ENCODE assay signal across 28 cellular contexts in genomic region chr6:102300350-102300749, GRCh38.
"Had no signal": no experiment of that assay in that cellular context is flagged by ENCODE, and none has a peak within 500 bp of the region (broad histone marks: within the 10 kb centered on the region; RNA-seq: fewer than 3 reads in every experiment).

No MANE protein-coding gene starts in this region.

- H3K27me3 Mint-ChIP-seq: activated CD8-positive, alpha-beta T cell treated with anti-CD3 and anti-CD28 coated beads for 36 hours; activated naive CD8-positive, alpha-beta T cell; activated T-cell treated with anti-CD3 and anti-CD28 coated beads, Interleukin-2, amount 50 U/mL, for 24 hours had no signal

- H3K9me3 ChIP-seq: colonic mucosa had no signal

- H3K4me3 Mint-ChIP-seq: activated CD8-positive, alpha-beta T cell treated with anti-CD3 and anti-CD28 coated beads for 36 hours; activated naive CD4-positive, alpha-beta T cell treated with anti-CD3 and anti-CD28 coated beads for 36 hours; activated naive CD8-positive, alpha-beta T cell; activated T-cell treated with anti-CD3 and anti-CD28 coated beads, Interleukin-2, amount 50 U/mL, for 24 hours; activated T-helper 1 cell treated with anti-CD3 and anti-CD28 coated beads, Interleukin-12 subunit alpha, Interleukin-12 subunit beta, Interleukin-2, Interleukin-4 antibody, amounts not matched to agents 30 ng/mL and 10 ng/mL and 1 ng/mL, durations not matched to agents 14 hours and 24 hours and 36 hours; T-helper 1 cell treated with Interleukin-12 subunit alpha and Interleukin-12 subunit beta and Interleukin-4 antibody, amounts not matched to agents 30 μg/mL and 1 μg/mL, for 36 hours had no signal

- H3K36me3 Mint-ChIP-seq: activated naive CD8-positive, alpha-beta T cell had no signal

- H3K27ac ChIP-seq: brain microvascular endothelial cell, colonic mucosa had no signal

- DNase-seq: activated CD4-positive, alpha-beta T cell treated with anti-CD3 and anti-CD28 coated beads for 4 hours; activated CD8-positive, alpha-beta memory T cell treated with anti-CD3 and anti-CD28 coated beads, Interleukin-2, amount 50 U/mL, for 4 hours; activated CD8-positive, alpha-beta T cell treated with anti-CD3 and anti-CD28 coated beads for 36 hours; activated gamma-delta T cell; activated naive CD4-positive, alpha-beta T cell treated with anti-CD3 and anti-CD28 coated beads for 36 hours; activated T-cell treated with anti-CD3 and anti-CD28 coated beads, Interleukin-2, amount 50 U/mL, for 24 hours; amygdala; brain microvascular endothelial cell; caudate nucleus; colonic mucosa; Karpas-422; NCI-H1105 treated with DMSO at 0.1 percent for 48 hours; NCI-H1436 treated with DMSO at 0.1 percent for 48 hours; NCI-H187; NCI-H2081; NCI-H2171; NCI-H2227 treated with DMSO at 0.1 percent for 48 hours; NCI-H446 treated with DMSO at 0.1 percent for 48 hours; NCI-H524 treated with DMSO at 0.1 percent for 48 hours; NCI-H748 treated with DMSO at 0.1 percent for 48 hours; NK-92 treated with Interleukin-12 subunit alpha and Interleukin-12 subunit beta, amount 100 ng/mL, for 24 hours; SHP77 treated with DMSO at 0.1 percent for 48 hours had no signal

- H3K27me3 ChIP-seq: brain microvascular endothelial cell, colonic mucosa had no signal

- H3K4me1 ChIP-seq: colonic mucosa had no signal

- H3K27ac Mint-ChIP-seq: activated CD8-positive, alpha-beta T cell treated with anti-CD3 and anti-CD28 coated beads for 36 hours; activated naive CD4-positive, alpha-beta T cell treated with anti-CD3 and anti-CD28 coated beads for 36 hours; activated naive CD8-positive, alpha-beta T cell; activated T-cell treated with anti-CD3 and anti-CD28 coated beads, Interleukin-2, amount 50 U/mL, for 24 hours; activated T-helper 1 cell treated with anti-CD3 and anti-CD28 coated beads, Interleukin-12 subunit alpha, Interleukin-12 subunit beta, Interleukin-2, Interleukin-4 antibody, amounts not matched to agents 30 ng/mL and 10 ng/mL and 1 ng/mL, durations not matched to agents 14 hours and 24 hours and 36 hours; T-helper 1 cell treated with Interleukin-12 subunit alpha and Interleukin-12 subunit beta and Interleukin-4 antibody, amounts not matched to agents 30 μg/mL and 1 μg/mL, for 36 hours had no signal

- FAIRE-seq: astrocyte, RCC 7860 had no signal

- H3K4me3 ChIP-seq: colonic mucosa had no signal

- ATAC-seq: activated CD4-positive, CD25-positive, alpha-beta regulatory T cell treated with anti-CD3 and anti-CD28 coated beads, Interleukin-2, amount 50 U/mL, for 24 hours; activated CD8-positive, alpha-beta T cell treated with anti-CD3 and anti-CD28 coated beads for 36 hours had no signal

- H3K36me3 ChIP-seq: brain microvascular endothelial cell, colonic mucosa had no signal
